In genomic region chr20:61587910-61588309, GRCh38 we compare ENCODE assay signal across 20 cellular contexts.
DNase-seq lines count a peak whose midpoint lies in the region; ATAC-seq, FAIRE-seq and TF ChIP-seq lines count a peak whose summit lies in the region.
"Had no signal": no experiment of that assay in that cellular context is flagged by ENCODE, and none has a peak within 500 bp of the region (broad histone marks: within the 10 kb centered on the region; RNA-seq: fewer than 3 reads in every experiment).

No MANE protein-coding gene starts in this region.

- H3K36me3 ChIP-seq in RWPE2 (ENCODE audit: low read depth), result no peaks in the 10 kb centered on the region
- H3K36me3 ChIP-seq in kidney (ENCODE audit: control insufficient read depth in 1 of 2, insufficient read depth in 2 of 2, low read length in 2 of 2), result no peaks in the 10 kb centered on the region
- H3K36me3 ChIP-seq in trophoblast cell (ENCODE audit: control insufficient read depth in 1 of 2, insufficient read depth in 2 of 2, low read length in 2 of 2), result no peaks in the 10 kb centered on the region

- no peak overlapping the region for H3K18ac ChIP-seq in trophoblast cell (ENCODE audit: low read length)

- DNase-seq in AG04450 (ENCODE audit: low read depth, low spot score), result no peak
- no peak for DNase-seq in RWPE2 (ENCODE audit: low spot score)
- peak; percentile 43 for DNase-seq in kidney
- no peak for DNase-seq in trophoblast cell
- no peak for DNase-seq in NCI-H526 treated with DMSO at 0.1 percent for 48 hours (lab: John Stamatoyannopoulos, UW)
- DNase-seq in NCI-H69 (lab: John Stamatoyannopoulos, UW), result no peak
- no peak for DNase-seq in mucosa of gallbladder (ENCODE audit: low spot score)
- DNase-seq: NCI-H187, NCI-H2107, NCI-H510A, SIG-M5 had no signal

- H4K8ac ChIP-seq in trophoblast cell (ENCODE audit: low read depth, low read length), result no peak overlapping the region

- no peak overlapping the region for H2BK12ac ChIP-seq in trophoblast cell (ENCODE audit: low read length)

- H3K79me1 ChIP-seq in trophoblast cell (ENCODE audit: low read length), result no peaks in the 10 kb centered on the region

- H3K79me2 ChIP-seq in trophoblast cell (ENCODE audit: control insufficient read depth, insufficient read depth, low read length, poor library complexity), result no peaks in the 10 kb centered on the region

- H3K4me3 ChIP-seq in AG04450 (ENCODE audit: low read depth, low read length) (no peak overlapping the region; the same call in 1 of the 2 replicates), RWPE2 (ENCODE audit: severe bottlenecking) (no peak overlapping the region), kidney (ENCODE audit: low read length in 2 of 2) (no peak overlapping the region), trophoblast cell (ENCODE audit: low read depth, low read length) (no peak overlapping the region)
- H3K4me3 ChIP-seq: GM23338 had no signal

- H3K14ac ChIP-seq in trophoblast cell (ENCODE audit: low read length), result no peak overlapping the region

- no CpG with 5 or more reads among the region's 10 CpGs for WGBS in trophoblast cell (ENCODE audit: extremely low coverage, insufficient coverage, insufficient read length)

- H2BK120ac ChIP-seq in trophoblast cell (ENCODE audit: insufficient read depth, low read length, poor library complexity), result no peak overlapping the region

- no peak for TF ChIP-seq CTCF in AG04450 (IDR thresholded peaks at IDR 0.05; ENCODE audit: low read depth, low read length)
- no peak for TF ChIP-seq CTCF in RWPE2 (IDR thresholded peaks at IDR 0.05; ENCODE audit: poor library complexity, severe bottlenecking)
- TF ChIP-seq CTCF in kidney (IDR thresholded peaks at IDR 0.05; ENCODE audit: borderline replicate concordance, extremely low read depth, insufficient read depth), result no peak

- no peak overlapping the region for H3K23ac ChIP-seq in trophoblast cell (ENCODE audit: low read length)

- no peak overlapping the region for H4K91ac ChIP-seq in trophoblast cell (ENCODE audit: low read depth, low read length)

- no peak overlapping the region for H2AK5ac ChIP-seq in trophoblast cell (ENCODE audit: low read length)

- POLR2A ChIA-PET in AG04450 (lab: Yijun Ruan, JAX), result no interaction called here

- no peak for FAIRE-seq in kidney (lab: Jason Lieb, UNC)
- FAIRE-seq: A204.1, D721Med, GM12891, GM19239 had no signal

- H3K9ac ChIP-seq in kidney (ENCODE audit: low read length in 2 of 2) (no peak overlapping the region), trophoblast cell (ENCODE audit: low read length) (no peak overlapping the region)
- H3K9ac ChIP-seq: KMS-11 had no signal

- CTCF ChIA-PET in AG04450 (lab: Charles Lee), result no interaction called here

- H3K4ac ChIP-seq in trophoblast cell (ENCODE audit: low read depth, low read length), result no peak overlapping the region

- H3K9me3 ChIP-seq in AG04450 (ENCODE audit: control insufficient read depth, insufficient read depth, low read length) (peaks cover 13% of the 10 kb centered on the region), RWPE2 (ENCODE audit: severe bottlenecking) (peaks cover 4% of the 10 kb centered on the region), kidney (ENCODE audit: control insufficient read depth in 1 of 2, low read length in 2 of 2) (peaks cover 3 to 4% of the 10 kb centered on the region in 2 donors), trophoblast cell (ENCODE audit: insufficient read depth, low read depth, low read length) (no peaks in the 10 kb centered on the region)

- H2BK5ac ChIP-seq in trophoblast cell (ENCODE audit: low read depth, low read length, poor library complexity), result no peak overlapping the region

- H3K27ac ChIP-seq in AG04450 (ENCODE audit: low read depth, low read length), result peak overlapping the region; percentile 72
- peak overlapping the region; percentile 67 for H3K27ac ChIP-seq in RWPE2 (ENCODE audit: poor library complexity, severe bottlenecking)
- H3K27ac ChIP-seq in kidney (ENCODE audit: low read depth in 2 of 2, low read length in 2 of 2), result no peak overlapping the region
- H3K27ac ChIP-seq in trophoblast cell (ENCODE audit: low read depth, low read length), result peak overlapping the region; percentile 1
- H3K27ac ChIP-seq: C4-2B, KMS-11 had no signal

- H4K12ac ChIP-seq in trophoblast cell (ENCODE audit: low read depth, low read length), result no peak overlapping the region

- ATAC-seq in RWPE2 (ENCODE audit: low read depth) (no peak), HG02798 (IDR thresholded peaks at IDR 0.05; ENCODE audit: poor library complexity, unreplicated experiment) (no peak)
- ATAC-seq: HCT116 had no signal

- peaks cover 18% of the 10 kb centered on the region for H3K4me1 ChIP-seq in RWPE2 (ENCODE audit: insufficient read depth, poor library complexity, severe bottlenecking)
- no peaks in the 10 kb centered on the region for H3K4me1 ChIP-seq in kidney (ENCODE audit: control insufficient read depth in 1 of 2, insufficient read depth in 1 of 2, low read depth in 1 of 2, low read length in 2 of 2)
- H3K4me1 ChIP-seq in trophoblast cell (ENCODE audit: control insufficient read depth in 1 of 2, insufficient read depth in 2 of 2, low read length in 2 of 2), result peaks cover 8 to 12% of the 10 kb centered on the region in 2 experiments

- no peak overlapping the region for H3K4me2 ChIP-seq in trophoblast cell (ENCODE audit: low read length)
- H3K4me2 ChIP-seq: GM23338, KMS-11 had no signal

- no peak overlapping the region for H2AFZ ChIP-seq in trophoblast cell (ENCODE audit: insufficient read depth, low read length, poor library complexity)

- intact Hi-C loops in kidney (cut with DNase I), result no loop called here

- H3K27me3 ChIP-seq in AG04450 (ENCODE audit: control insufficient read depth, insufficient read depth, low read length) (peaks cover 4% of the 10 kb centered on the region), RWPE2 (ENCODE audit: insufficient read depth, poor library complexity, severe bottlenecking) (no peaks in the 10 kb centered on the region), trophoblast cell (ENCODE audit: insufficient read depth, low read length) (no peaks in the 10 kb centered on the region)

Comparison
In these comparisons a context has a peak if more than half of its experiments do, and no peak if none do; other contexts are left out.
1. H3K27ac ChIP-seq: peak in AG04450 (single experiment), RWPE2 (single experiment) and trophoblast cell (single experiment); none in kidney (0 of 2).